ENCODE assay signal across 12 cellular contexts in the genomic region with DNA sequence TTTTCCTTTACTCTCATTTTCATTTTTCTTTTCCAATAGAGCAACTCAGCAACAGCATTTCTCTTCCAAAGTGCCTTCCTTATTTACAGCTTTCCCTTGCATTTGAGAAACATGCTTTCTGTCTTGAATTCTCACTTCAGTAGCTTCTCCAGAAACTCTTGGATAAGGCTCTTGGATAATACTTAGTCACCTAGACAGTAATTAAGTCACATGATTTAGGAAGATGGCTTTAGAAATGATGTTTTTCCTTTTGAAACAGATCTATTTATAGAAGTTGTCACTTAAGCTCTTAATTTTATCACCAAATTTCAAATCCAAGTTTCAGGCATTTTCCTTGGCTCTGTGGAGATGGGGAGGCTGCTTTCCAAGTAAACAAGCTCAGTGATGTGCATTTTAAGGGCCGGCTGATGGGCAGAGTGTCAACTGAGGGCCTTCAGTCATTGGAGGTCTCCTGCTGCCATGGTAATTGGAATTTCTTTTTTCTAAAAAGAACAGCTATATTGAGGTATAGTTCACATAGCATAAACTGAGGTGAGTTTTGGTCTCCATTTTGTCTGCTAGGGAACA.
"Had no signal": no experiment of that assay in that cellular context is flagged by ENCODE, and none has a peak within 500 bp of the region (broad histone marks: within the 10 kb centered on the region; RNA-seq: fewer than 3 reads in every experiment).

No MANE protein-coding gene starts in this region.

- H3K27ac ChIP-seq: brain microvascular endothelial cell, psoas muscle, right lobe of liver had no signal

- H3K27ac Mint-ChIP-seq: activated naive CD4-positive, alpha-beta T cell treated with anti-CD3 and anti-CD28 coated beads, Interleukin-2, amount 50 U/mL, for 24 hours; stimulated activated memory B cell treated with anti-CD40 and anti-IgM and Interleukin-4, amounts not matched to agents 10 μg/mL and 1 μg/mL and 100 μg/mL, for 72 hours; type B pancreatic cell had no signal

- DNase-seq: activated CD4-positive, alpha-beta T cell treated with anti-CD3 and anti-CD28 coated beads, Interleukin-2, amount 50 U/mL, for 1 hour; amniotic stem cell; brain microvascular endothelial cell; natural killer cell; occipital lobe; psoas muscle; right lobe of liver; spleen; stimulated activated CD4-positive, alpha-beta T cell treated with anti-CD3 and anti-CD28 coated beads, Interleukin-1b, Interleukin-23, amount 100 ng/mL, for 48 hours had no signal

- ATAC-seq: natural killer cell; psoas muscle; right lobe of liver; stimulated activated memory B cell treated with anti-CD40 and anti-IgM and Interleukin-4, amounts not matched to agents 10 μg/mL and 1 μg/mL and 100 μg/mL, for 72 hours had no signal

- H3K4me1 Mint-ChIP-seq: stimulated activated memory B cell treated with anti-CD40 and anti-IgM and Interleukin-4, amounts not matched to agents 10 μg/mL and 1 μg/mL and 100 μg/mL, for 72 hours had no signal

- H3K4me3 Mint-ChIP-seq: activated naive CD4-positive, alpha-beta T cell treated with anti-CD3 and anti-CD28 coated beads, Interleukin-2, amount 50 U/mL, for 24 hours; natural killer cell; stimulated activated memory B cell treated with anti-CD40 and anti-IgM and Interleukin-4, amounts not matched to agents 10 μg/mL and 1 μg/mL and 100 μg/mL, for 72 hours; type B pancreatic cell had no signal

- H3K9me3 Mint-ChIP-seq: natural killer cell; stimulated activated memory B cell treated with anti-CD40 and anti-IgM and Interleukin-4, amounts not matched to agents 10 μg/mL and 1 μg/mL and 100 μg/mL, for 72 hours; type B pancreatic cell had no signal

- H3K36me3 Mint-ChIP-seq: activated naive CD4-positive, alpha-beta T cell treated with anti-CD3 and anti-CD28 coated beads, Interleukin-2, amount 50 U/mL, for 24 hours; natural killer cell; stimulated activated memory B cell treated with anti-CD40 and anti-IgM and Interleukin-4, amounts not matched to agents 10 μg/mL and 1 μg/mL and 100 μg/mL, for 72 hours; type B pancreatic cell had no signal

- H3K27me3 ChIP-seq: brain microvascular endothelial cell, right lobe of liver, spleen had no signal

- H3K36me3 ChIP-seq: brain microvascular endothelial cell, right lobe of liver, spleen had no signal

- H3K4me3 ChIP-seq: psoas muscle, right lobe of liver, spleen had no signal

- H3K27me3 Mint-ChIP-seq: activated naive CD4-positive, alpha-beta T cell treated with anti-CD3 and anti-CD28 coated beads, Interleukin-2, amount 50 U/mL, for 24 hours; type B pancreatic cell had no signal

- H3K4me1 ChIP-seq: psoas muscle, right lobe of liver had no signal

- H3K9me3 ChIP-seq: psoas muscle, right lobe of liver, spleen had no signal
